Comparison of ENCODE assay signal across 2 cellular contexts in the genomic region with DNA sequence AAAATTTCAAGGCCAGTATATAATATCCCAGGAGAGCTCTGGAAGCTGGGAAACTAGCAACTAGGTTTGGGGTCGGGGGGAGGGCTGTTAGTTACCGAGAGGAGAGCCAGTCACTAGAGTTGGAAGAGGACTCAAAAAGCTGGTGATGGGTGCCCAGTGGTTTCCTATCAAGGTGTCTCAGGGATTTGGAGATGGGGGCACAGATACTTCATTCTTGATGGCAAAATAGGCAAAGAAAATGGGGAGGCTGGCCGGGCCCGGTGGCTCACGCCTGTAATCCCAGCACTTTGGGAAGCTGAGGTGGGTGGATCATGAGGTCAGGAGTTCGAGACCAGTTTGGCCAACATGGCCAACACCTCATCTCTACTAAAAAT.
TF ChIP-seq lines count a peak whose summit lies in the region.

No MANE protein-coding gene starts in this region.

TF ChIP-seq in HCT116, 20 proteins besides CTCF, POLR2A, EP300 and RAD21 (continued from another document):
- TF ChIP-seq, protein P1, sequence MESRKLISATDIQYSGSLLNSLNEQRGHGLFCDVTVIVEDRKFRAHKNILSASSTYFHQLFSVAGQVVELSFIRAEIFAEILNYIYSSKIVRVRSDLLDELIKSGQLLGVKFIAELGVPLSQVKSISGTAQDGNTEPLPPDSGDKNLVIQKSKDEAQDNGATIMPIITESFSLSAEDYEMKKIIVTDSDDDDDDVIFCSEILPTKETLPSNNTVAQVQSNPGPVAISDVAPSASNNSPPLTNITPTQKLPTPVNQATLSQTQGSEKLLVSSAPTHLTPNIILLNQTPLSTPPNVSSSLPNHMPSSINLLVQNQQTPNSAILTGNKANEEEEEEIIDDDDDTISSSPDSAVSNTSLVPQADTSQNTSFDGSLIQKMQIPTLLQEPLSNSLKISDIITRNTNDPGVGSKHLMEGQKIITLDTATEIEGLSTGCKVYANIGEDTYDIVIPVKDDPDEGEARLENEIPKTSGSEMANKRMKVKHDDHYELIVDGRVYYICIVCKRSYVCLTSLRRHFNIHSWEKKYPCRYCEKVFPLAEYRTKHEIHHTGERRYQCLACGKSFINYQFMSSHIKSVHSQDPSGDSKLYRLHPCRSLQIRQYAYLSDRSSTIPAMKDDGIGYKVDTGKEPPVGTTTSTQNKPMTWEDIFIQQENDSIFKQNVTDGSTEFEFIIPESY (IDR thresholded peaks at IDR 0.05; ENCODE audit: extremely low read depth, insufficient replicate concordance, low read length) = no peak

TF ChIP-seq in WTC11, 78 proteins besides CTCF, POLR2A, EP300 and RAD21 (continued from another document):
- no peak for TF ChIP-seq AFF4 (CRISPR knock-in tag; IDR thresholded peaks at IDR 0.05; ENCODE audit: borderline replicate concordance)
- no peak for TF ChIP-seq ELF4 (CRISPR knock-in tag; IDR thresholded peaks at IDR 0.05; ENCODE audit: low read depth)
- TF ChIP-seq, protein P2, sequence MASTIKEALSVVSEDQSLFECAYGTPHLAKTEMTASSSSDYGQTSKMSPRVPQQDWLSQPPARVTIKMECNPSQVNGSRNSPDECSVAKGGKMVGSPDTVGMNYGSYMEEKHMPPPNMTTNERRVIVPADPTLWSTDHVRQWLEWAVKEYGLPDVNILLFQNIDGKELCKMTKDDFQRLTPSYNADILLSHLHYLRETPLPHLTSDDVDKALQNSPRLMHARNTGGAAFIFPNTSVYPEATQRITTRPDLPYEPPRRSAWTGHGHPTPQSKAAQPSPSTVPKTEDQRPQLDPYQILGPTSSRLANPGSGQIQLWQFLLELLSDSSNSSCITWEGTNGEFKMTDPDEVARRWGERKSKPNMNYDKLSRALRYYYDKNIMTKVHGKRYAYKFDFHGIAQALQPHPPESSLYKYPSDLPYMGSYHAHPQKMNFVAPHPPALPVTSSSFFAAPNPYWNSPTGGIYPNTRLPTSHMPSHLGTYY (CRISPR knock-in tag; IDR thresholded peaks at IDR 0.05) = no peak
- TF ChIP-seq SOX15 (CRISPR knock-in tag; IDR thresholded peaks at IDR 0.05) = no peak
- TF ChIP-seq GABPB1 (CRISPR knock-in tag; IDR thresholded peaks at IDR 0.05) = no peak
- no peak for TF ChIP-seq HMGA2 (CRISPR knock-in tag; IDR thresholded peaks at IDR 0.05)
- TF ChIP-seq, protein P3, sequence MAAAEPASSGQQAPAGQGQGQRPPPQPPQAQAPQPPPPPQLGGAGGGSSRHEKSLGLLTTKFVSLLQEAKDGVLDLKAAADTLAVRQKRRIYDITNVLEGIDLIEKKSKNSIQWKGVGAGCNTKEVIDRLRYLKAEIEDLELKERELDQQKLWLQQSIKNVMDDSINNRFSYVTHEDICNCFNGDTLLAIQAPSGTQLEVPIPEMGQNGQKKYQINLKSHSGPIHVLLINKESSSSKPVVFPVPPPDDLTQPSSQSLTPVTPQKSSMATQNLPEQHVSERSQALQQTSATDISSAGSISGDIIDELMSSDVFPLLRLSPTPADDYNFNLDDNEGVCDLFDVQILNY (CRISPR knock-in tag; IDR thresholded peaks at IDR 0.05) = no peak
- TF ChIP-seq NFE2L1 (CRISPR knock-in tag; IDR thresholded peaks at IDR 0.05) = no peak
- TF ChIP-seq, protein P4, sequence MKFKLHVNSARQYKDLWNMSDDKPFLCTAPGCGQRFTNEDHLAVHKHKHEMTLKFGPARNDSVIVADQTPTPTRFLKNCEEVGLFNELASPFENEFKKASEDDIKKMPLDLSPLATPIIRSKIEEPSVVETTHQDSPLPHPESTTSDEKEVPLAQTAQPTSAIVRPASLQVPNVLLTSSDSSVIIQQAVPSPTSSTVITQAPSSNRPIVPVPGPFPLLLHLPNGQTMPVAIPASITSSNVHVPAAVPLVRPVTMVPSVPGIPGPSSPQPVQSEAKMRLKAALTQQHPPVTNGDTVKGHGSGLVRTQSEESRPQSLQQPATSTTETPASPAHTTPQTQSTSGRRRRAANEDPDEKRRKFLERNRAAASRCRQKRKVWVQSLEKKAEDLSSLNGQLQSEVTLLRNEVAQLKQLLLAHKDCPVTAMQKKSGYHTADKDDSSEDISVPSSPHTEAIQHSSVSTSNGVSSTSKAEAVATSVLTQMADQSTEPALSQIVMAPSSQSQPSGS (CRISPR knock-in tag; IDR thresholded peaks at IDR 0.05; ENCODE audit: borderline replicate concordance, low read depth) = no peak
- no peak for TF ChIP-seq IRF1 (CRISPR knock-in tag; IDR thresholded peaks at IDR 0.05)
